20 cellular contexts compared by ENCODE assay signal in the genomic region with DNA sequence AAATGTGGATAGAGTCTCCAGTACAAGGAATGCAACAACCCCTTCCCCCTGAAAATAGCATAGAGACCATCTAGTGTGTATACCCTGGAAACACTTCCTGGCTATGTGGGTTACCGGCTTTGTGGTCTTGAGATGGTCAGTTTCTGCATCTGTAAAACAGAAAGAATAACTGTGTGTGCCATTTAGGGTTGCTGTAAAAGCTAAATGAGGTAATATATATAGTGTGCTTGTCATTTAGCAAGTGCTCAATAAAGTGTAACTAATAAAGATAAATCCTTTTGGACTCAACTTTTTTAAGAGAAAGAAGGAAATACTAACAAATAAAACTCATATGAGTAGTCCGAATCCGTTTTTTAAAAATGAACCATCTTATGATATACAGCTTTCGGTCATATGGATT.
A peak's percentile ranks its signal among the peaks of the same experiment; 100 is the strongest.
DNase-seq lines count a peak whose midpoint lies in the region; FAIRE-seq and TF ChIP-seq lines count a peak whose summit lies in the region.
"Had no signal": no experiment of that assay in that cellular context is flagged by ENCODE, and none has a peak within 500 bp of the region (broad histone marks: within the 10 kb centered on the region; RNA-seq: fewer than 3 reads in every experiment).

No MANE protein-coding gene starts in this region.

- peaks cover 8% of the 10 kb centered on the region for H3K4me1 ChIP-seq in endodermal cell (ENCODE audit: control insufficient read depth, insufficient read depth, low read length)
- H3K4me1 ChIP-seq: BLaER1 had no signal

- H3K27ac Mint-ChIP-seq in endodermal cell = no peak overlapping the region
- H3K27ac Mint-ChIP-seq: B cell; CD4-positive, CD25-positive, alpha-beta regulatory T cell; CD8-positive, alpha-beta T cell; HFFc6 had no signal

- H3K36me3 Mint-ChIP-seq in endodermal cell (ENCODE audit: low read depth) = no peaks in the 10 kb centered on the region
- H3K36me3 Mint-ChIP-seq: CD4-positive, CD25-positive, alpha-beta regulatory T cell; CD8-positive, alpha-beta T cell had no signal

- H3K4me3 Mint-ChIP-seq in endodermal cell = no peak overlapping the region
- H3K4me3 Mint-ChIP-seq: B cell; CD4-positive, CD25-positive, alpha-beta regulatory T cell; CD8-positive, alpha-beta T cell; HFFc6 had no signal

- H3K27me3 ChIP-seq in endodermal cell (ENCODE audit: control insufficient read depth, insufficient read depth, low read length, poor library complexity, severe bottlenecking) = no peaks in the 10 kb centered on the region
- H3K27me3 ChIP-seq: BLaER1 had no signal

- H3K27ac ChIP-seq in endodermal cell (ENCODE audit: low read depth, low read length) = no peak overlapping the region
- H3K27ac ChIP-seq: 22Rv1, BLaER1, C4-2B had no signal

- 96% methylated on average over 4 of the region's 4 CpGs for WGBS in endodermal cell (ENCODE audit: insufficient coverage in 1 of 2, insufficient read length in 1 of 2), 2 experiments
- WGBS in lower leg skin, 2 donors = 94 to 95% methylated on average over 4 of the region's 4 CpGs

- no peak overlapping the region for H3K4me3 ChIP-seq in NB4 (ENCODE audit: low read depth, low read length)
- no peak overlapping the region for H3K4me3 ChIP-seq in endodermal cell (ENCODE audit: low read length)
- no peak overlapping the region for H3K4me3 ChIP-seq in lower leg skin (ENCODE audit: low read depth, poor library complexity, severe bottlenecking)
- H3K4me3 ChIP-seq: BLaER1 had no signal

- peak; percentile 33 for FAIRE-seq in GM12891 (lab: Jason Lieb, UNC)
- FAIRE-seq: G401.6, GM19239 had no signal

- no peaks in the 10 kb centered on the region for H3K27me3 Mint-ChIP-seq in endodermal cell (ENCODE audit: insufficient read depth)

- intact Hi-C loops in lower leg skin (cut with DNase I; ENCODE audit: low total_unique reads) = no loop called here

- no peak for DNase-seq in GM12891 (ENCODE audit: insufficient read length, low spot score)
- DNase-seq in NB4 (ENCODE audit: low read depth) = peak; percentile 6
- peak; percentile 7 for DNase-seq in endodermal cell
- DNase-seq in lower leg skin (ENCODE audit: low spot score in 2 of 2) = no peak
- DNase-seq in NAMALWA (ENCODE audit: low spot score) = no peak
- DNase-seq in GM20000 (ENCODE audit: low spot score) = no peak
- DNase-seq: Caco-2; CD4-positive, CD25-positive, alpha-beta regulatory T cell; CD8-positive, alpha-beta T cell; DMS153; DND-41; GOT3; H7; HFFc6 had no signal

- H3K36me3 ChIP-seq in endodermal cell (ENCODE audit: control insufficient read depth, insufficient read depth, low read length) = no peaks in the 10 kb centered on the region
- H3K36me3 ChIP-seq: BLaER1 had no signal

- no peak overlapping the region for H3K9ac ChIP-seq in endodermal cell (ENCODE audit: extremely low read depth, low read length, poor library complexity, severe bottlenecking)
- H3K9ac ChIP-seq: BLaER1 had no signal

- no peaks in the 10 kb centered on the region for H3K9me3 ChIP-seq in endodermal cell (ENCODE audit: control insufficient read depth, low read length)
- H3K9me3 ChIP-seq: BLaER1, Caco-2 had no signal

- TF ChIP-seq CTCF in NB4 (IDR thresholded peaks at IDR 0.05; ENCODE audit: low read depth, low read length) (no peak), endodermal cell (conservative IDR thresholded peaks at IDR 0.05) (no peak), lower leg skin (IDR thresholded peaks at IDR 0.05) (no peak), GM20000 (IDR thresholded peaks at IDR 0.05; ENCODE audit: extremely low read depth, missing control alignments) (no peak)

- no peaks in the 10 kb centered on the region for H3K9me3 Mint-ChIP-seq in endodermal cell
- H3K9me3 Mint-ChIP-seq: CD4-positive, CD25-positive, alpha-beta regulatory T cell; CD8-positive, alpha-beta T cell; HFFc6 had no signal

- TF ChIP-seq POLR2A in GM12891 (IDR thresholded peaks at IDR 0.05; ENCODE audit: low read depth, low read length) (no peak), NB4 (IDR thresholded peaks at IDR 0.05; ENCODE audit: extremely low read depth, insufficient read length) (no peak), lower leg skin (IDR thresholded peaks at IDR 0.05) (no peak)

- peaks cover 25% of the 10 kb centered on the region for H3K4me1 Mint-ChIP-seq in endodermal cell
- H3K4me1 Mint-ChIP-seq: CD4-positive, CD25-positive, alpha-beta regulatory T cell had no signal

TF ChIP-seq in GM12891, 5 proteins besides CTCF, POLR2A, EP300 and RAD21:
- TF ChIP-seq TAF1 (IDR thresholded peaks at IDR 0.05; ENCODE audit: low read depth, low read length) (no peak), SPI1 (IDR thresholded peaks at IDR 0.05; ENCODE audit: low read depth, low read length) (no peak), PAX5 (IDR thresholded peaks at IDR 0.05; ENCODE audit: insufficient read depth, low read length, severe bottlenecking) (no peak), POU2F2 (IDR thresholded peaks at IDR 0.05; ENCODE audit: low read depth, low read length) (no peak), POLR2AphosphoS5 (IDR thresholded peaks at IDR 0.05; ENCODE audit: low read depth, low read length) (no peak)

Comparison
In these comparisons a context has a peak if more than half of its experiments do, and no peak if none do; other contexts are left out.
1. DNase-seq: peak in NB4 (single experiment) and endodermal cell (single experiment); none in GM12891 (single experiment), lower leg skin (0 of 2), NAMALWA (single experiment) and GM20000 (single experiment).